16 cellular contexts compared by ENCODE assay signal in the genomic region with DNA sequence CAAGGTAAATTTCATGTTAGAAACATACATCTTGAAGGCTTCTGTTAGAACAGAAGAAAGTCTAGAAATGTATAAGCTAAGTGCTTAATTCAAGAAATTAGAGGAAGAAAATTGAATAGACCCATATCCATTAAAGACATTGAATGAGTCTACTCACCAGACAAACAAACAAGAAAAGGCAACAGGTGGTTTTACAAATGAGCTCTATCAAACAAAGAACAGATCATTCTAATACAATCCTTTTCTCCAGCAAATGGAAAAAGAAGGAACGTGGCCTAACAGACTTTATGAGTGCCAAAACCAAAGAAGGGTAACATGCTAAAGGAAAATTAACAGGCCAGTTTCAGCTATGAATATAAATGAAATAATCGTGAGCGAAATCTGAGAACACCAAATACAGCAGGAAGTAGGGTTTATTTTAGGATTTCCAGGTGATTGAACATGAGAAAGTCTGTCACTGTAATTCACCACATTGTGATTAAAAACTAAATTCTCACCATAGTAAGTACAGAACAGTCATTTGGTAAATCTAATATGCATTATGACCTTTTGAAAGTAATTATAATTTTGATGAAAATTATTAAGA. TPM values are rescaled to one million over a fixed set of nuclear protein-coding genes. Genes with fewer than 3 reads are reported as not detected.
A peak's percentile ranks its signal among the peaks of the same experiment; 100 is the strongest.
DNase-seq lines count a peak whose midpoint lies in the region; ATAC-seq and TF ChIP-seq lines count a peak whose summit lies in the region.
"Had no signal": no experiment of that assay in that cellular context is flagged by ENCODE, and none has a peak within 500 bp of the region (broad histone marks: within the 10 kb centered on the region; RNA-seq: fewer than 3 reads in every experiment).

No MANE protein-coding gene starts in this region.

- peaks cover 23% of the 10 kb centered on the region for H3K36me3 Mint-ChIP-seq in activated naive CD4-positive, alpha-beta T cell treated with anti-CD3 and anti-CD28 coated beads, Interleukin-2, amount 50 U/mL, for 24 hours
- H3K36me3 Mint-ChIP-seq in activated naive CD4-positive, alpha-beta T cell treated with anti-CD3 and anti-CD28 coated beads for 36 hours (ENCODE audit: low read depth): peaks cover 52% of the 10 kb centered on the region

- no peaks in the 10 kb centered on the region for H3K4me1 Mint-ChIP-seq in activated naive CD4-positive, alpha-beta T cell treated with anti-CD3 and anti-CD28 coated beads, Interleukin-2, amount 50 U/mL, for 24 hours
- H3K4me1 Mint-ChIP-seq in activated naive CD4-positive, alpha-beta T cell treated with anti-CD3 and anti-CD28 coated beads for 36 hours (ENCODE audit: low read depth): peaks cover 3% of the 10 kb centered on the region

- intact Hi-C loops in activated naive CD4-positive, alpha-beta T cell treated with anti-CD3 and anti-CD28 coated beads for 36 hours (cut with micrococcal nuclease): no loop called here
- intact Hi-C loops in thyroid gland (cut with DNase I): no loop called here

- TF ChIP-seq CTCF in thyroid gland (IDR thresholded peaks at IDR 0.05): no peak
- TF ChIP-seq CTCF in upper lobe of left lung (IDR thresholded peaks at IDR 0.05): no peak

- H3K4me3 ChIP-seq in thyroid gland (replicated peaks in 1 of 3): no peak overlapping the region
- H3K4me3 ChIP-seq in upper lobe of left lung: no peak overlapping the region
- H3K4me3 ChIP-seq: esophagus muscularis mucosa, HAP-1, upper lobe of right lung had no signal

- DNase-seq in activated naive CD4-positive, alpha-beta T cell treated with anti-CD3 and anti-CD28 coated beads for 36 hours: no peak
- DNase-seq in NCI-H146 treated with DMSO at 0.1 percent for 48 hours (lab: John Stamatoyannopoulos, UW; ENCODE audit: unreplicated experiment) (peak; percentile 27), thyroid gland (no peak), iPS-NIHi11 (ENCODE audit: low spot score) (no peak), upper lobe of left lung (no peak)
- DNase-seq: activated CD4-positive, alpha-beta T cell treated with anti-CD3 and anti-CD28 coated beads for 1 hour; activated T-cell treated with anti-CD3 and anti-CD28 coated beads, Interleukin-2, amount 50 U/mL, for 48 hours; dermis blood vessel endothelial cell; DMS 273 treated with DMSO at 0.1 percent for 48 hours; NCI-H446 treated with DMSO at 0.1 percent for 48 hours; upper lobe of right lung had no signal

- no peaks in the 10 kb centered on the region for H3K27me3 Mint-ChIP-seq in activated naive CD4-positive, alpha-beta T cell treated with anti-CD3 and anti-CD28 coated beads, Interleukin-2, amount 50 U/mL, for 24 hours
- no peaks in the 10 kb centered on the region for H3K27me3 Mint-ChIP-seq in activated naive CD4-positive, alpha-beta T cell treated with anti-CD3 and anti-CD28 coated beads for 36 hours (ENCODE audit: low read depth)

- H3K27ac Mint-ChIP-seq in activated naive CD4-positive, alpha-beta T cell treated with anti-CD3 and anti-CD28 coated beads, Interleukin-2, amount 50 U/mL, for 24 hours: peak overlapping the region; percentile 24
- H3K27ac Mint-ChIP-seq in activated naive CD4-positive, alpha-beta T cell treated with anti-CD3 and anti-CD28 coated beads for 36 hours: no peak overlapping the region

- peaks cover 13 to 16% of the 10 kb centered on the region in 2 donors for H3K4me1 ChIP-seq in thyroid gland
- peaks cover 0 to 5% (median 2%) of the 10 kb centered on the region in 4 donors for H3K4me1 ChIP-seq in upper lobe of left lung
- H3K4me1 ChIP-seq: HAP-1 had no signal

- H3K9me3 ChIP-seq in thyroid gland (no peaks in the 10 kb centered on the region), upper lobe of left lung (no peaks in the 10 kb centered on the region)
- H3K9me3 ChIP-seq: esophagus muscularis mucosa, HAP-1, upper lobe of right lung had no signal

- 76 to 78% methylated on average over 3 of the region's 3 CpGs for WGBS in thyroid gland, 2 donors
- WGBS in upper lobe of left lung, 2 donors: 73 to 74% methylated on average over 3 of the region's 3 CpGs

- TF ChIP-seq POLR2A in thyroid gland (IDR thresholded peaks at IDR 0.05) (no peak), upper lobe of left lung (IDR thresholded peaks at IDR 0.05) (no peak)

- H3K27ac ChIP-seq in thyroid gland: peak overlapping the region; percentile 5 to 85 (median 20)
- H3K27ac ChIP-seq in upper lobe of left lung: no peak overlapping the region
- H3K27ac ChIP-seq: esophagus muscularis mucosa, upper lobe of right lung had no signal

- H3K9me3 Mint-ChIP-seq in activated naive CD4-positive, alpha-beta T cell treated with anti-CD3 and anti-CD28 coated beads, Interleukin-2, amount 50 U/mL, for 24 hours: no peaks in the 10 kb centered on the region
- no peaks in the 10 kb centered on the region for H3K9me3 Mint-ChIP-seq in activated naive CD4-positive, alpha-beta T cell treated with anti-CD3 and anti-CD28 coated beads for 36 hours

- ATAC-seq in GM21576 (IDR thresholded peaks at IDR 0.05; ENCODE audit: unreplicated experiment) (peak; percentile 49), HG03135 (IDR thresholded peaks at IDR 0.05; ENCODE audit: unreplicated experiment) (no peak), upper lobe of left lung (ENCODE audit: low FRiP score in 2 of 2) (no peak)
- ATAC-seq: upper lobe of right lung had no signal

- CTCF ChIA-PET in activated naive CD4-positive, alpha-beta T cell treated with anti-CD3 and anti-CD28 coated beads for 36 hours (lab: Charles Lee): interaction anchor here (1.7 kb wide), 1 partner anchor 436 kb away, joined by 6 read pairs; no protein-coding TSS in a partner anchor

- H3K4me3 Mint-ChIP-seq in activated naive CD4-positive, alpha-beta T cell treated with anti-CD3 and anti-CD28 coated beads, Interleukin-2, amount 50 U/mL, for 24 hours: no peak overlapping the region
- no peak overlapping the region for H3K4me3 Mint-ChIP-seq in activated naive CD4-positive, alpha-beta T cell treated with anti-CD3 and anti-CD28 coated beads for 36 hours

- H3K36me3 ChIP-seq in thyroid gland (no peaks in the 10 kb centered on the region), upper lobe of left lung (peaks cover 0 to 44% (median 3%) of the 10 kb centered on the region in 4 donors)

- TF ChIP-seq EP300 in upper lobe of left lung (IDR thresholded peaks at IDR 0.05): no peak

- H3K27me3 ChIP-seq in thyroid gland (no peaks in the 10 kb centered on the region), upper lobe of left lung (no peaks in the 10 kb centered on the region)
- H3K27me3 ChIP-seq: esophagus muscularis mucosa, upper lobe of right lung had no signal

RNA-seq across cellular contexts. Expression of a gene that starts 22.6 kb away (rescaled TPM):
- total RNA-seq in activated naive CD4-positive, alpha-beta T cell treated with anti-CD3 and anti-CD28 coated beads for 36 hours: 100 to 1,000 TPM; 181 to 194 TPM
- total RNA-seq in thyroid gland (10 to 100 TPM in 3 of 4 donors, 1 to 10 TPM in 1; 8.7 to 14.6 (median 11.0) TPM), upper lobe of left lung (10 to 100 TPM; 11.8 to 32.3 (median 19.4) TPM)

Comparison
In these comparisons a context has a peak if more than half of its experiments do, and no peak if none do; other contexts are left out.
1. H3K27ac ChIP-seq: peak in thyroid gland (3 of 3); none in upper lobe of left lung (0 of 4).
2. RNA of a gene that starts 22.6 kb away (total RNA-seq): 181 to 194 TPM in activated naive CD4-positive, alpha-beta T cell treated with anti-CD3 and anti-CD28 coated beads for 36 hours; 11.8 to 32.3 TPM in upper lobe of left lung and 8.7 to 14.6 TPM in thyroid gland; every median in the first group is over 4 times any median in the second.